ENCODE assay signal across 14 cellular contexts in genomic region chr7:71133232-71133622, GRCh38. TPM values are rescaled to one million over a fixed set of nuclear protein-coding genes. Genes with fewer than 3 reads are reported as not detected.
DNase-seq lines count a peak whose midpoint lies in the region; ATAC-seq and TF ChIP-seq lines count a peak whose summit lies in the region.
"Had no signal": no experiment of that assay in that cellular context is flagged by ENCODE, and none has a peak within 500 bp of the region (broad histone marks: within the 10 kb centered on the region; RNA-seq: fewer than 3 reads in every experiment).

No MANE protein-coding gene starts in this region.

- peaks cover 0 to 6% (median 3%) of the 10 kb centered on the region in 5 experiments for H3K9me3 Mint-ChIP-seq in brain
- H3K9me3 Mint-ChIP-seq in CD8-positive, alpha-beta memory T cell, result peaks cover 0 to 12% (median 6%) of the 10 kb centered on the region in 5 donors

- peaks cover 9% of the 10 kb centered on the region for H3K27me3 ChIP-seq in H7 (ENCODE audit: control insufficient read depth, insufficient read depth, low read length)
- H3K27me3 ChIP-seq in left lung, result peaks cover 0 to 59% of the 10 kb centered on the region in 2 donors
- peaks cover 76% of the 10 kb centered on the region for H3K27me3 ChIP-seq in smooth muscle cell (ENCODE audit: low read depth)
- H3K27me3 ChIP-seq in CD8-positive, alpha-beta memory T cell (ENCODE audit: insufficient read depth, low read length, poor library complexity, severe bottlenecking), result no peaks in the 10 kb centered on the region

- TF ChIP-seq CTCF in brain (conservative IDR thresholded peaks at IDR 0.05) (no peak), left lung (IDR thresholded peaks at IDR 0.05) (no peak), smooth muscle cell (IDR thresholded peaks at IDR 0.05; ENCODE audit: borderline replicate concordance, insufficient read depth, poor library complexity, severe bottlenecking) (no peak)

- H3K79me2 ChIP-seq in smooth muscle cell (ENCODE audit: low read depth), result no peaks in the 10 kb centered on the region
- H3K79me2 ChIP-seq: parathyroid adenoma had no signal

- H3K36me3 Mint-ChIP-seq in brain, result peaks cover 11% of the 10 kb centered on the region
- H3K36me3 Mint-ChIP-seq in CD8-positive, alpha-beta memory T cell, result no peaks in the 10 kb centered on the region

- H3K36me3 ChIP-seq in H7 (replicated peaks; ENCODE audit: control insufficient read depth, insufficient read depth, low read length), result peaks cover 5% of the 10 kb centered on the region
- no peaks in the 10 kb centered on the region for H3K36me3 ChIP-seq in left lung
- H3K36me3 ChIP-seq in smooth muscle cell (ENCODE audit: low read depth), result no peaks in the 10 kb centered on the region
- H3K36me3 ChIP-seq in CD8-positive, alpha-beta memory T cell (ENCODE audit: insufficient read depth, low read length), result no peaks in the 10 kb centered on the region
- H3K36me3 ChIP-seq: gastrocnemius medialis, WERI-Rb-1 had no signal

- H3F3A ChIP-seq in smooth muscle cell (ENCODE audit: low read depth), result no peaks in the 10 kb centered on the region

- peaks cover 42% of the 10 kb centered on the region for H3K4me1 Mint-ChIP-seq in brain
- H3K4me1 Mint-ChIP-seq in CD8-positive, alpha-beta memory T cell, result no peaks in the 10 kb centered on the region

- no peak overlapping the region for H2AFZ ChIP-seq in smooth muscle cell (ENCODE audit: low read depth)
- H2AFZ ChIP-seq: parathyroid adenoma had no signal

- H3K27me3 Mint-ChIP-seq in brain, result peaks cover 29% of the 10 kb centered on the region
- H3K27me3 Mint-ChIP-seq in CD8-positive, alpha-beta memory T cell, result peaks cover 10 to 20% of the 10 kb centered on the region in 2 donors

- H4K20me1 ChIP-seq in smooth muscle cell (ENCODE audit: low read depth), result no peaks in the 10 kb centered on the region

- 6% methylated on average over 17 of the region's 17 CpGs for WGBS in smooth muscle cell (ENCODE audit: low lambda C conversion rate)

- no peak for DNase-seq in H7
- DNase-seq in left lung, result no peak
- no peak for DNase-seq in smooth muscle cell (lab: John Stamatoyannopoulos, UW; ENCODE audit: unreplicated experiment)
- no peak for DNase-seq in activated CD4-positive, CD25-positive, alpha-beta regulatory T cell treated with anti-CD3 and anti-CD28 coated beads, Interleukin-2, amount 50 U/mL, for 72 hours
- DNase-seq in CD8-positive, alpha-beta memory T cell, result no peak
- DNase-seq: activated CD8-positive, alpha-beta memory T cell treated with anti-CD3 and anti-CD28 coated beads, Interleukin-2, amount 50 U/mL, for 4 hours; EL; gastrocnemius medialis; WERI-Rb-1 had no signal

- peak overlapping the region; percentile 86 to 97 (median 88) for H3K4me3 Mint-ChIP-seq in brain
- H3K4me3 Mint-ChIP-seq in CD8-positive, alpha-beta memory T cell, result no peak overlapping the region

- POLR2A ChIA-PET in CD8-positive, alpha-beta memory T cell (lab: Charles Lee), result no interaction called here

- no peaks in the 10 kb centered on the region for H3K9me3 ChIP-seq in left lung
- H3K9me3 ChIP-seq in smooth muscle cell (replicated peaks; ENCODE audit: low read depth), result no peaks in the 10 kb centered on the region
- H3K9me3 ChIP-seq in CD8-positive, alpha-beta memory T cell (ENCODE audit: low read length), result no peaks in the 10 kb centered on the region
- H3K9me3 ChIP-seq: gastrocnemius medialis had no signal

- ATAC-seq in left lung (no peak), HG03457 (IDR thresholded peaks at IDR 0.05; ENCODE audit: unreplicated experiment) (no peak), GM18519 (IDR thresholded peaks at IDR 0.05; ENCODE audit: low FRiP score, unreplicated experiment) (no peak)
- ATAC-seq: gastrocnemius medialis had no signal

- H3K27ac Mint-ChIP-seq in brain, result peak overlapping the region in 4 of 5 experiments; percentile 38 to 83 (median 54)
- H3K27ac Mint-ChIP-seq in CD8-positive, alpha-beta memory T cell, result no peak overlapping the region

- peaks cover 0 to 6% of the 10 kb centered on the region in 2 donors for H3K4me1 ChIP-seq in left lung
- peaks cover 16% of the 10 kb centered on the region for H3K4me1 ChIP-seq in smooth muscle cell (ENCODE audit: low read depth)
- H3K4me1 ChIP-seq in CD8-positive, alpha-beta memory T cell (ENCODE audit: insufficient read depth, low read length), result no peaks in the 10 kb centered on the region
- H3K4me1 ChIP-seq: gastrocnemius medialis, parathyroid adenoma had no signal

- no peak overlapping the region for H3K4me2 ChIP-seq in smooth muscle cell

- intact Hi-C loops in left lung (cut with DNase I), result no loop called here

- no peak overlapping the region for H3K27ac ChIP-seq in left lung
- H3K27ac ChIP-seq in smooth muscle cell (ENCODE audit: low read depth), result no peak overlapping the region
- H3K27ac ChIP-seq in CD8-positive, alpha-beta memory T cell (ENCODE audit: low read depth, low read length), result no peak overlapping the region
- H3K27ac ChIP-seq: parathyroid adenoma, WERI-Rb-1 had no signal

- CTCF ChIA-PET in CD8-positive, alpha-beta memory T cell (lab: Charles Lee), result no interaction called here

- H3K9ac ChIP-seq in smooth muscle cell (ENCODE audit: low read depth), result no peak overlapping the region
- H3K9ac ChIP-seq: parathyroid adenoma had no signal

- H3K4me3 ChIP-seq in H7 (ENCODE audit: insufficient read depth, low read depth, low read length), result peak overlapping the region; percentile 87
- peak overlapping the region; percentile 38 to 39 for H3K4me3 ChIP-seq in left lung
- peak overlapping the region; percentile 59 for H3K4me3 ChIP-seq in smooth muscle cell
- no peak overlapping the region for H3K4me3 ChIP-seq in CD8-positive, alpha-beta memory T cell (ENCODE audit: low read length)

RNA-seq across cellular contexts. Expression of gene GALNT17, which starts 1.3 kb away (rescaled TPM):
- 67.7 and 72.3 TPM in 2 replicates for total RNA-seq in H7 (2014; rRNA removed; shearing (Covaris generic))
- polyA plus RNA-seq in brain (ENCODE audit: insufficient read depth, low read depth, low replicate concordance) (19.2 TPM), smooth muscle cell (0.34 and 0.38 TPM in 2 replicates)
- total RNA-seq in left lung (1 to 10 TPM; 2.4 to 8.9 TPM), smooth muscle cell (0.45 and 2.0 TPM in 2 replicates)
- not detected for total RNA-seq in CD8-positive, alpha-beta memory T cell
- polyA plus RNA-seq in CD8-positive, alpha-beta memory T cell, result not detected
- polyA plus RNA-seq: BJ had no signal

Comparison
In these comparisons a context has a peak if more than half of its experiments do, and no peak if none do; other contexts are left out.
1. H3K27ac Mint-ChIP-seq: peak in brain (4 of 5); none in CD8-positive, alpha-beta memory T cell (0 of 8).
2. H3K4me3 Mint-ChIP-seq: peak in brain (5 of 5); none in CD8-positive, alpha-beta memory T cell (0 of 7).